8 cellular contexts compared by ENCODE assay signal in genomic region chr20:31740208-31740607, GRCh38. TPM values are rescaled to one million over a fixed set of nuclear protein-coding genes. Genes with fewer than 3 reads are reported as not detected.
A peak's percentile ranks its signal among the peaks of the same experiment; 100 is the strongest.
DNase-seq lines count a peak whose midpoint lies in the region; ATAC-seq and TF ChIP-seq lines count a peak whose summit lies in the region.

No MANE protein-coding gene starts in this region.

- H3K4me1 ChIP-seq in OCI-LY3 (ENCODE audit: low read length) (peaks cover 15% of the 10 kb centered on the region), left ventricle myocardium inferior (peaks cover 14% of the 10 kb centered on the region)

- no peak overlapping the region for H3K27ac Mint-ChIP-seq in activated naive CD4-positive, alpha-beta T cell treated with anti-CD3 and anti-CD28 coated beads for 36 hours
- no peak overlapping the region for H3K27ac Mint-ChIP-seq in stimulated activated naive CD8-positive, alpha-beta T cell treated with anti-CD3 and anti-CD28 coated beads, Interleukin-15, amount 100 ng/mL, for 72 hours

- ATAC-seq in stimulated activated naive CD8-positive, alpha-beta T cell treated with anti-CD3 and anti-CD28 coated beads, Interleukin-15, amount 100 ng/mL, for 72 hours, result peak; percentile 85

- H3K79me2 ChIP-seq in OCI-LY3 (ENCODE audit: low read length), result peaks cover 61% of the 10 kb centered on the region

- H3K27ac ChIP-seq in OCI-LY3 (ENCODE audit: low read length) (peak overlapping the region; percentile 67), epithelial cell of prostate (peak overlapping the region; percentile 56), left ventricle myocardium inferior (replicated peaks) (no peak overlapping the region)

- TF ChIP-seq CTCF in OCI-LY3 (IDR thresholded peaks at IDR 0.05; ENCODE audit: low read depth, low read length), result no peak
- no peak for TF ChIP-seq CTCF in left ventricle myocardium inferior (IDR thresholded peaks at IDR 0.05; ENCODE audit: borderline replicate concordance)

- peak; percentile 61 for DNase-seq in activated naive CD4-positive, alpha-beta T cell treated with anti-CD3 and anti-CD28 coated beads for 36 hours
- DNase-seq in activated naive CD4-positive, alpha-beta T cell (lab: John Stamatoyannopoulos, UW), result no peak
- DNase-seq in epithelial cell of prostate (ENCODE audit: low read depth, low spot score) (no peak), NCI-H345 (lab: John Stamatoyannopoulos, UW) (no peak), left ventricle myocardium inferior (no peak), NCI-H526 treated with DMSO at 0.1 percent for 48 hours (lab: John Stamatoyannopoulos, UW) (no peak)
- peak in 1 of 2 donors; percentile 51 for DNase-seq in stimulated activated naive CD8-positive, alpha-beta T cell treated with anti-CD3 and anti-CD28 coated beads, Interleukin-15, amount 100 ng/mL, for 72 hours

- CTCF ChIA-PET in activated naive CD4-positive, alpha-beta T cell treated with anti-CD3 and anti-CD28 coated beads for 36 hours (lab: Charles Lee), result interaction anchor here (0.7 to 2.5 kb wide), 4 partner anchors 12 to 297 kb away, joined by 3 to 15 read pairs (median 5); no protein-coding TSS in a partner anchor

- H3K4me3 Mint-ChIP-seq in activated naive CD4-positive, alpha-beta T cell treated with anti-CD3 and anti-CD28 coated beads for 36 hours, result no peak overlapping the region
- H3K4me3 Mint-ChIP-seq in stimulated activated naive CD8-positive, alpha-beta T cell treated with anti-CD3 and anti-CD28 coated beads, Interleukin-15, amount 100 ng/mL, for 72 hours, result no peak overlapping the region

- H3K4me3 ChIP-seq in OCI-LY3 (ENCODE audit: low read length) (peak overlapping the region; percentile 85), left ventricle myocardium inferior (no peak overlapping the region)

- H3K27me3 ChIP-seq in OCI-LY3 (ENCODE audit: low read depth, low read length) (no peaks in the 10 kb centered on the region), left ventricle myocardium inferior (ENCODE audit: low read depth) (no peaks in the 10 kb centered on the region)

- peaks cover 15% of the 10 kb centered on the region for H3K36me3 Mint-ChIP-seq in activated naive CD4-positive, alpha-beta T cell treated with anti-CD3 and anti-CD28 coated beads for 36 hours (ENCODE audit: low read depth)

- intact Hi-C loops in activated naive CD4-positive, alpha-beta T cell treated with anti-CD3 and anti-CD28 coated beads for 36 hours (cut with micrococcal nuclease), result no loop called here
- intact Hi-C loops in left ventricle myocardium inferior (cut with micrococcal nuclease), result no loop called here

- peak overlapping the region; percentile 91 for H3K4me2 ChIP-seq in OCI-LY3 (ENCODE audit: low read length)

- no peaks in the 10 kb centered on the region for H3K27me3 Mint-ChIP-seq in activated naive CD4-positive, alpha-beta T cell treated with anti-CD3 and anti-CD28 coated beads for 36 hours (ENCODE audit: low read depth)
- no peaks in the 10 kb centered on the region for H3K27me3 Mint-ChIP-seq in stimulated activated naive CD8-positive, alpha-beta T cell treated with anti-CD3 and anti-CD28 coated beads, Interleukin-15, amount 100 ng/mL, for 72 hours

- H3K9ac ChIP-seq in OCI-LY3 (ENCODE audit: low read length), result peak overlapping the region; percentile 93

- H4K20me1 ChIP-seq in OCI-LY3 (ENCODE audit: insufficient read depth, low read length), result peaks cover 3% of the 10 kb centered on the region; the same call in 1 of the 2 replicates

- H3K9me3 Mint-ChIP-seq in activated naive CD4-positive, alpha-beta T cell treated with anti-CD3 and anti-CD28 coated beads for 36 hours, result no peaks in the 10 kb centered on the region
- no peaks in the 10 kb centered on the region for H3K9me3 Mint-ChIP-seq in stimulated activated naive CD8-positive, alpha-beta T cell treated with anti-CD3 and anti-CD28 coated beads, Interleukin-15, amount 100 ng/mL, for 72 hours

- no peaks in the 10 kb centered on the region for H3K9me3 ChIP-seq in OCI-LY3 (ENCODE audit: insufficient read depth, low read length)
- no peaks in the 10 kb centered on the region for H3K9me3 ChIP-seq in left ventricle myocardium inferior (replicated peaks)

- H2AFZ ChIP-seq in OCI-LY3 (ENCODE audit: low read depth, low read length), result no peak overlapping the region

- H3K4me1 Mint-ChIP-seq in activated naive CD4-positive, alpha-beta T cell treated with anti-CD3 and anti-CD28 coated beads for 36 hours (ENCODE audit: low read depth), result peaks cover 4% of the 10 kb centered on the region
- peaks cover 14% of the 10 kb centered on the region for H3K4me1 Mint-ChIP-seq in stimulated activated naive CD8-positive, alpha-beta T cell treated with anti-CD3 and anti-CD28 coated beads, Interleukin-15, amount 100 ng/mL, for 72 hours

- H3K36me3 ChIP-seq in OCI-LY3 (replicated peaks; ENCODE audit: low read depth, low read length), result peaks cover 13% of the 10 kb centered on the region
- H3K36me3 ChIP-seq in left ventricle myocardium inferior, result no peaks in the 10 kb centered on the region

RNA-seq across cellular contexts. Expression of gene TPX2, which starts 1.1 kb away (rescaled TPM):
- total RNA-seq in activated naive CD4-positive, alpha-beta T cell treated with anti-CD3 and anti-CD28 coated beads for 36 hours, result 100 to 1,000 TPM; 166 to 175 TPM
- total RNA-seq in left ventricle myocardium inferior, result 0.71 TPM

RNA-seq across cellular contexts. Expression of gene BCL2L1, which starts 17.5 kb away (rescaled TPM):
- total RNA-seq in activated naive CD4-positive, alpha-beta T cell treated with anti-CD3 and anti-CD28 coated beads for 36 hours, result 10 to 100 TPM; 87.9 to 89.2 TPM
- total RNA-seq in left ventricle myocardium inferior, result 53.2 TPM

Comparison
In these comparisons a context has a peak if more than half of its experiments do, and no peak if none do; other contexts are left out.
1. RNA of gene TPX2, which starts 1.1 kb away (total RNA-seq): 166 to 175 TPM in activated naive CD4-positive, alpha-beta T cell treated with anti-CD3 and anti-CD28 coated beads for 36 hours; 0.71 TPM in left ventricle myocardium inferior (single experiment); every median in the first group is over 10 times any median in the second.